ENCODE assay signal across 24 cellular contexts in the genomic region with DNA sequence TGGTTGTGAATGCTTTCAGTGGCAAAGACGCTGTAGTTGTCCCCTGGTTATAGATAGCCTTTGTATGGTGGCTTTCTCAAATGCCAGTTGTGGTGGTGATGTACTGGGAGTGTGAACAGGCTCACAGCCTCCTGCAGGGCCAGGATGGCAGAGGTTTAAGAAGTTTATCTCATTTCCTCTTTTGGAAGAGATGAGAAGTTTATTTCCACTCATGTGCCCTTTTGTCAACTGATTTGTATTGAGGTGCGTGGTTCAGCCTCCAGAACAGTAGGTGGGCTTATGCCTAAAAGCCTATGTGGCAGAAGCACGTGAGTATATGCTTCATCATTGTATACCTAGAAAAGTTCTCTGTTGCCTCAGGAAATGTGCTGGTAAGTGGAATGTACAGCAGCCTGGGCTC. TPM values are rescaled to one million over a fixed set of nuclear protein-coding genes. Genes with fewer than 3 reads are reported as not detected.
"Had no signal": no experiment of that assay in that cellular context is flagged by ENCODE, and none has a peak within 500 bp of the region (broad histone marks: within the 10 kb centered on the region; RNA-seq: fewer than 3 reads in every experiment).

No MANE protein-coding gene starts in this region.

- H3K27me3 ChIP-seq: colonic mucosa, esophagus squamous epithelium, hepatocyte, right lobe of liver, suprapubic skin, thyroid gland had no signal

- H3K36me3 Mint-ChIP-seq: stimulated activated effector memory CD8-positive, alpha-beta T cell treated with anti-CD3 and anti-CD28 coated beads, Interleukin-12 subunit alpha, Interleukin-12 subunit beta, amount 100 ng/mL, for 72 hours; type B pancreatic cell had no signal

- H3K4me1 Mint-ChIP-seq: naive thymus-derived CD4-positive, alpha-beta T cell; nephron progenitor cell; stimulated activated effector memory CD8-positive, alpha-beta T cell treated with anti-CD3 and anti-CD28 coated beads, Interleukin-12 subunit alpha, Interleukin-12 subunit beta, amount 100 ng/mL, for 72 hours had no signal

- H3K4me3 Mint-ChIP-seq: naive thymus-derived CD4-positive, alpha-beta T cell; nephron progenitor cell; stimulated activated effector memory CD8-positive, alpha-beta T cell treated with anti-CD3 and anti-CD28 coated beads, Interleukin-12 subunit alpha, Interleukin-12 subunit beta, amount 100 ng/mL, for 72 hours; type B pancreatic cell had no signal

- H3K4me2 ChIP-seq: hepatocyte had no signal

- H3K27ac ChIP-seq: colonic mucosa, esophagus squamous epithelium, hepatocyte, parathyroid adenoma, prostate gland, right lobe of liver, suprapubic skin, thyroid gland had no signal

- H3K79me2 ChIP-seq: hepatocyte, parathyroid adenoma had no signal

- H3K9ac ChIP-seq: parathyroid adenoma had no signal

- ATAC-seq: left colon; left ventricle myocardium superior; naive thymus-derived CD4-positive, alpha-beta T cell; right lobe of liver; stimulated activated effector memory CD8-positive, alpha-beta T cell treated with anti-CD3 and anti-CD28 coated beads, Interleukin-12 subunit alpha, Interleukin-12 subunit beta, amount 100 ng/mL, for 72 hours had no signal

- DNase-seq: colonic mucosa; dermis blood vessel endothelial cell; esophagus squamous epithelium; foreskin fibroblast; left colon; left ventricle myocardium superior; mesendoderm; naive thymus-derived CD4-positive, alpha-beta T cell; nephron progenitor cell; right lobe of liver; stimulated activated CD4-positive, alpha-beta T cell treated with anti-CD3 and anti-CD28 coated beads, Interleukin-4, amount 100 ng/mL, for 1 hour; stimulated activated CD8-positive, alpha-beta memory T cell treated with anti-CD3 and anti-CD28 coated beads, Interleukin-4, amount 100 ng/mL, for 48 hours; thyroid gland had no signal

- H2AFZ ChIP-seq: hepatocyte, parathyroid adenoma had no signal

- H3K4me1 ChIP-seq: colonic mucosa, esophagus squamous epithelium, parathyroid adenoma, prostate gland, right lobe of liver, suprapubic skin, thyroid gland had no signal

- H3K4me3 ChIP-seq: colonic mucosa, esophagus squamous epithelium, hepatocyte, lung, prostate gland, right lobe of liver, suprapubic skin, thyroid gland had no signal

- H3K9me3 ChIP-seq: colonic mucosa, prostate gland, right lobe of liver, suprapubic skin, thyroid gland had no signal

- H3K27ac Mint-ChIP-seq: naive thymus-derived CD4-positive, alpha-beta T cell; nephron progenitor cell; stimulated activated effector memory CD8-positive, alpha-beta T cell treated with anti-CD3 and anti-CD28 coated beads, Interleukin-12 subunit alpha, Interleukin-12 subunit beta, amount 100 ng/mL, for 72 hours; type B pancreatic cell had no signal

- H3K36me3 ChIP-seq: colonic mucosa, esophagus squamous epithelium, prostate gland, right lobe of liver, suprapubic skin, thyroid gland had no signal

RNA-seq across cellular contexts. Expression of a gene that starts 13.7 kb away (rescaled TPM):
- total RNA-seq: colonic mucosa, hepatocyte, left colon, left ventricle myocardium superior, thyroid gland had no signal

RNA-seq across cellular contexts. Expression of a gene that starts 37.7 kb away (rescaled TPM):
- total RNA-seq: colonic mucosa; dermis blood vessel endothelial cell; epithelial cell of proximal tubule; esophagus squamous epithelium; hepatocyte; kidney epithelial cell; left colon; lung; naive thymus-derived CD4-positive, alpha-beta T cell; omental fat pad; prostate gland; renal cortical epithelial cell; right lobe of liver; suprapubic skin; thyroid gland had no signal
